Comparison of ENCODE assay signal across 10 cellular contexts in the genomic region with DNA sequence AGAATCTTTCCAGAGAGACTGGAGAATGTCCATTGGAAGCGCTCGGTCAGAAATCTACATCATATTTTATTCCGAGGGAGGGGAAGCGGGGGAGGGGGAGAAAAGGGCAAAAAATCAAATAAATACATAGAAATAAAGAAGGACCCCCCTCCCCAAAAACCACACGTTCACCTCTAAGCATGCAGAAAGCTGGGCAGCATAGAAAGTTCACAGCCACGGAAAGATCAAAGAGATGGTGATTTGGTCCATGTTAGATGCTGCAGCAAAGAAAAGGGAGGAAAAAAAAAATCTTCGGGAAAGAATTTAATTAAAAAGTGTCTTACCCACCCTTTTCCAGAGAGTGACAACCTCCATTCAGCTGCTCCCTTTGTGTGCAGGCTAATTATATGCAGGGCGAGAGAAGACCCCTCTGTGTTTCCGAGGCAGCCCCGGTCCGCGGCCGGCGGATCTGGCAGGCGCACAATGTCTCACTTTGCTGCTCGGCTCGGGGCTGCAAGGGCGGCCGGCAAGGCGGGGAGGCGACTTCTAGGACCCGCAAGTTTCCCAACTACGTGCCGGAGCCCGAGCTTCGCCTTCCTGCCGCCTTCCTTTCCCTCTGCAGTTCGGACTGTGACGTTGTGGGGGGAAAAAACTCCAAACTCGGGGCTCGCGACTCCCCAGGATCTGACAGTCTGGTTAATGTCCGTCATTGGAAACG. TPM values are rescaled to one million over a fixed set of nuclear protein-coding genes. Genes with fewer than 3 reads are reported as not detected.
A peak's percentile ranks its signal among the peaks of the same experiment; 100 is the strongest.
DNase-seq lines count a peak whose midpoint lies in the region; ATAC-seq and TF ChIP-seq lines count a peak whose summit lies in the region.
"Had no signal": no experiment of that assay in that cellular context is flagged by ENCODE, and none has a peak within 500 bp of the region (broad histone marks: within the 10 kb centered on the region; RNA-seq: fewer than 3 reads in every experiment).

No MANE protein-coding gene starts in this region.

- H3K27ac ChIP-seq in caudate nucleus (ENCODE audit: low read depth, low read length), result peak overlapping the region; percentile 80
- H3K27ac ChIP-seq in layer of hippocampus (ENCODE audit: low read depth, low read length), result peak overlapping the region; percentile 46
- no peak overlapping the region for H3K27ac ChIP-seq in thoracic aorta
- H3K27ac ChIP-seq: skin epidermis had no signal

- no peaks in the 10 kb centered on the region for H3K36me3 ChIP-seq in thoracic aorta

- ATAC-seq in thoracic aorta (ENCODE audit: insufficient number of reproducible peaks, low FRiP score, low read depth) (no peak), GM18520 (IDR thresholded peaks at IDR 0.05; ENCODE audit: unreplicated experiment) (no peak)

- H3K27me3 ChIP-seq in layer of hippocampus (ENCODE audit: control insufficient read depth, insufficient read depth, low read length) (peaks cover 18% of the 10 kb centered on the region), thoracic aorta (replicated peaks; ENCODE audit: insufficient read depth) (no peaks in the 10 kb centered on the region)

- DNase-seq in NCI-H1092 treated with DMSO at 0.1 percent for 48 hours (lab: John Stamatoyannopoulos, UW) (peak; percentile 5), NCI-H1092 (lab: John Stamatoyannopoulos, UW) (no peak), caudate nucleus (lab: John Stamatoyannopoulos, UW) (peak in 21 of 61 donors; percentile 31 to 74 (median 56)), thoracic aorta (ENCODE audit: low spot score) (no peak), mesenteric fat pad (ENCODE audit: low spot score) (no peak)
- DNase-seq in activated CD8-positive, alpha-beta memory T cell treated with anti-CD3 and anti-CD28 coated beads for 24 hours, result no peak
- DNase-seq: activated naive CD4-positive, alpha-beta T cell had no signal

- H3K9me3 ChIP-seq in thoracic aorta, result no peaks in the 10 kb centered on the region

- H3K4me1 ChIP-seq in thoracic aorta (ENCODE audit: control insufficient read depth in 1 of 2, low read depth in 2 of 2), result no peaks in the 10 kb centered on the region

- no peak for TF ChIP-seq CTCF in thoracic aorta (IDR thresholded peaks at IDR 0.05)

- peak overlapping the region; percentile 25 for H3K4me3 ChIP-seq in thoracic aorta

RNA-seq across cellular contexts. Expression of a gene that starts 0.6 kb away (rescaled TPM):
- not detected for total RNA-seq in thoracic aorta
- total RNA-seq in mesenteric fat pad, result not detected

Comparison
In these comparisons a context has a peak if more than half of its experiments do, and no peak if none do; other contexts are left out.
1. H3K27ac ChIP-seq: peak in caudate nucleus (single experiment) and layer of hippocampus (single experiment); none in thoracic aorta (0 of 2).